In genomic region chr11:65477271-65478029, GRCh38 we compare ENCODE assay signal across 1 cellular context.
TF ChIP-seq lines count a peak whose summit lies in the region.

No MANE protein-coding gene starts in this region.

TF ChIP-seq in HEK293, 187 proteins besides CTCF, POLR2A, EP300 and RAD21 (continued from another document):
- TF ChIP-seq ZNF416 (tag by site-specific recombination; IDR thresholded peaks at IDR 0.05) (no peak), ZNF658 (tag by site-specific recombination; IDR thresholded peaks at IDR 0.05) (no peak), ZNF654 (tag by site-specific recombination; IDR thresholded peaks at IDR 0.05; ENCODE audit: low read depth) (no peak), ZNF639 (tag by site-specific recombination; IDR thresholded peaks at IDR 0.05) (no peak), GFI1B (tag by site-specific recombination; IDR thresholded peaks at IDR 0.05) (no peak), ZSCAN23 (tag by site-specific recombination; IDR thresholded peaks at IDR 0.05) (no peak), KLF1 (tag by site-specific recombination; IDR thresholded peaks at IDR 0.05) (peak; percentile 71; the same call in 1 of the 2 replicates), ZNF560 (tag by site-specific recombination; IDR thresholded peaks at IDR 0.05; ENCODE audit: borderline replicate concordance) (no peak), ZNF555 (tag by site-specific recombination; conservative IDR thresholded peaks at IDR 0.05) (no peak), ZNF624 (tag by site-specific recombination; IDR thresholded peaks at IDR 0.05) (no peak), ZNF76 (tag by site-specific recombination; IDR thresholded peaks at IDR 0.05; ENCODE audit: borderline replicate concordance, low read depth) (peak; percentile 93), ZNF571 (tag by site-specific recombination; IDR thresholded peaks at IDR 0.05) (no peak), ZNF776 (tag by site-specific recombination; IDR thresholded peaks at IDR 0.05; ENCODE audit: borderline replicate concordance) (no peak), ZNF169 (tag by site-specific recombination; IDR thresholded peaks at IDR 0.05) (no peak), HIC1 (tag by site-specific recombination; IDR thresholded peaks at IDR 0.05) (peak; percentile 99), ZNF292 (tag by site-specific recombination; IDR thresholded peaks at IDR 0.05; ENCODE audit: borderline replicate concordance, low read depth) (no peak), ZNF600 (tag by site-specific recombination; IDR thresholded peaks at IDR 0.05) (peak; percentile 63; the same call in 1 of the 2 replicates), GLI2 (tag by site-specific recombination; IDR thresholded peaks at IDR 0.05; ENCODE audit: borderline replicate concordance, low read depth) (no peak), KLF17 (tag by site-specific recombination; IDR thresholded peaks at IDR 0.05) (no peak), ELK4 (IDR thresholded peaks at IDR 0.05; ENCODE audit: borderline replicate concordance, low read depth, low read length) (no peak), YY1 (tag by site-specific recombination; IDR thresholded peaks at IDR 0.05) (no peak), ZBTB44 (tag by site-specific recombination; IDR thresholded peaks at IDR 0.05) (no peak), ZNF785 (tag by site-specific recombination; IDR thresholded peaks at IDR 0.05) (no peak; the same call in none of the 2 replicates), ZNF114 (tag by site-specific recombination; IDR thresholded peaks at IDR 0.05) (no peak), ZNF843 (tag by site-specific recombination; IDR thresholded peaks at IDR 0.05) (no peak), ZBTB10 (tag by site-specific recombination; IDR thresholded peaks at IDR 0.05) (no peak), ZNF513 (tag by site-specific recombination; IDR thresholded peaks at IDR 0.05) (no peak), SP7 (tag by site-specific recombination; IDR thresholded peaks at IDR 0.05) (peak; percentile 72), ZNF561 (tag by site-specific recombination; IDR thresholded peaks at IDR 0.05; ENCODE audit: borderline replicate concordance) (peak; percentile 96), ZNF548 (tag by site-specific recombination; IDR thresholded peaks at IDR 0.05) (no peak), PBX3 (CRISPR knock-in tag; IDR thresholded peaks at IDR 0.05) (peak; percentile 56; the same call in 1 of the 2 replicates), ZNF510 (tag by site-specific recombination; IDR thresholded peaks at IDR 0.05; ENCODE audit: insufficient replicate concordance) (no peak), ZNF133 (tag by site-specific recombination; IDR thresholded peaks at IDR 0.05) (no peak), ZNF354C (tag by site-specific recombination; IDR thresholded peaks at IDR 0.05; ENCODE audit: borderline replicate concordance, low read depth) (no peak), ZNF747 (tag by site-specific recombination; IDR thresholded peaks at IDR 0.05) (no peak), ZNF423 (tag by site-specific recombination; IDR thresholded peaks at IDR 0.05) (no peak), MYNN (tag by site-specific recombination; IDR thresholded peaks at IDR 0.05; ENCODE audit: borderline replicate concordance) (no peak), OVOL3 (tag by site-specific recombination; IDR thresholded peaks at IDR 0.05) (no peak), TCF7L2 (IDR thresholded peaks at IDR 0.05; ENCODE audit: borderline replicate concordance, low read depth, low read length) (no peak), KLF8 (tag by site-specific recombination; IDR thresholded peaks at IDR 0.05) (peak; percentile 85; the same call in 1 of the 2 replicates), ZNF530 (tag by site-specific recombination; IDR thresholded peaks at IDR 0.05; ENCODE audit: low read depth) (no peak), ZNF701 (tag by site-specific recombination; IDR thresholded peaks at IDR 0.05) (no peak), ATF2 (tag by site-specific recombination; IDR thresholded peaks at IDR 0.05; ENCODE audit: low read depth) (no peak), MZF1 (tag by site-specific recombination; IDR thresholded peaks at IDR 0.05; ENCODE audit: borderline replicate concordance) (no peak), SP3 (tag by site-specific recombination; IDR thresholded peaks at IDR 0.05) (peak; percentile 62), ZNF214 (tag by site-specific recombination; IDR thresholded peaks at IDR 0.05; ENCODE audit: borderline replicate concordance) (no peak), ZNF274 (IDR thresholded peaks at IDR 0.05; ENCODE audit: low read length) (no peak), ZNF274 (tag by site-specific recombination; IDR thresholded peaks at IDR 0.05; ENCODE audit: borderline replicate concordance) (no peak)
